ENCODE assay signal across 31 cellular contexts in the genomic region with DNA sequence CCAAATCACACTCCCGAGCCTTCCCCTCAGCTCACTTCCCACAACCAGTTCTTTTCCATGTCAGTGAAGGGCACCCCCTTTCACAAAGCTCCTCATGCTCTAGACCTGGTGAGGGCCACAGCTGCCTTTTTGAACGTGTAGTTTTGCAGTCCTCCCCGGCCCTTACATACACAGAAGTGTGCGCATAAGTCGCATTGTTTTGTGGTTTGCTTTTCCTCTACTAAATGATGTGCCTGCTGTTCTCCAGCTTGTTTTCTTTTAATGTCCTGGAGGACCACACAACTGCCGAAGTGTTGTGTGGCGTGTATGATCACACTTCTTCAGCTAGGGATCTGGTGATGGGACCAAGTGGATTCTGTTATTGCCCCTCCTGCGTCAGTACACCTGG. TPM values are rescaled to one million over a fixed set of nuclear protein-coding genes. Genes with fewer than 3 reads are reported as not detected.
DNase-seq lines count a peak whose midpoint lies in the region; ATAC-seq and TF ChIP-seq lines count a peak whose summit lies in the region.
"Had no signal": no experiment of that assay in that cellular context is flagged by ENCODE, and none has a peak within 500 bp of the region (broad histone marks: within the 10 kb centered on the region; RNA-seq: fewer than 3 reads in every experiment).

No MANE protein-coding gene starts in this region.

- H3K4me1 Mint-ChIP-seq in CD4-positive, CD25-positive, alpha-beta regulatory T cell = peaks cover 4 to 35% (median 19%) of the 10 kb centered on the region in 4 donors
- peaks cover 21% of the 10 kb centered on the region for H3K4me1 Mint-ChIP-seq in WTC11
- H3K4me1 Mint-ChIP-seq in natural killer cell treated with Interleukin-12 subunit alpha and Interleukin-12 subunit beta and Interleukin-15 and Interleukin-18, amount 100 ng/mL, for 72 hours (ENCODE audit: low read depth in 2 of 2) = peaks cover 28 to 37% of the 10 kb centered on the region in 2 donors

- POLR2A ChIA-PET in WTC11 (lab: Charles Lee) = interaction anchor here (0.6 kb wide), 1 partner anchor 444 kb away, joined by 3 read pairs; no protein-coding TSS in a partner anchor

- H3K27ac ChIP-seq in BLaER1 treated with 17β-estradiol and CSF1 and Interleukin-3, amounts not matched to agents 10 nM and 100 nM = no peak overlapping the region
- no peak overlapping the region for H3K27ac ChIP-seq in CD4-positive, CD25-positive, alpha-beta regulatory T cell (ENCODE audit: insufficient read depth, low read length, poor library complexity, severe bottlenecking)
- H3K27ac ChIP-seq: neutrophil, transverse colon had no signal

- no peak for TF ChIP-seq CTCF in WTC11 (IDR thresholded peaks at IDR 0.05)
- no peak for TF ChIP-seq CTCF in GM20000 (IDR thresholded peaks at IDR 0.05; ENCODE audit: extremely low read depth, missing control alignments)

- H3K9ac ChIP-seq in BLaER1 treated with 17β-estradiol and CSF1 and Interleukin-3, amounts not matched to agents 10 nM and 100 nM = peak overlapping the region in 10 of 11 experiments; percentile 5 to 65 (median 56); a peak in 17 of 22 replicates
- H3K9ac ChIP-seq: SK-N-SH had no signal

- peak overlapping the region; percentile 35 to 79 (median 68) for H3K4me2 ChIP-seq in BLaER1 treated with 17β-estradiol and CSF1 and Interleukin-3, amounts not matched to agents 10 nM and 100 nM
- H3K4me2 ChIP-seq: SK-N-SH had no signal

- H3K9me3 Mint-ChIP-seq in CD4-positive, CD25-positive, alpha-beta regulatory T cell = no peaks in the 10 kb centered on the region
- H3K9me3 Mint-ChIP-seq in WTC11 = no peaks in the 10 kb centered on the region
- no peaks in the 10 kb centered on the region for H3K9me3 Mint-ChIP-seq in natural killer cell treated with Interleukin-12 subunit alpha and Interleukin-12 subunit beta and Interleukin-15 and Interleukin-18, amount 100 ng/mL, for 72 hours
- H3K9me3 Mint-ChIP-seq: activated CD4-positive, alpha-beta memory T cell treated with anti-CD3 and anti-CD28 coated beads, Interleukin-2, amount 10 ng/mL, durations not matched to agents 7 days and 5 days; CD4-positive, alpha-beta T cell; dendritic cell treated with granulocyte-macrophage colony-stimulating factor and Interleukin-4, amounts not matched to agents 40 ng/mL and 50 ng/mL, for 4 days; T-helper 1 cell treated with Interleukin-12 subunit alpha and Interleukin-12 subunit beta and Interleukin-4 antibody, amounts not matched to agents 30 μg/mL and 1 μg/mL, for 36 hours had no signal

- H3K27ac Mint-ChIP-seq in CD4-positive, CD25-positive, alpha-beta regulatory T cell = peak overlapping the region; percentile 7 to 92 (median 20)
- H3K27ac Mint-ChIP-seq in WTC11 = peak overlapping the region; percentile 13; the same call in 1 of the 2 replicates
- peak overlapping the region; percentile 8 to 75 for H3K27ac Mint-ChIP-seq in natural killer cell treated with Interleukin-12 subunit alpha and Interleukin-12 subunit beta and Interleukin-15 and Interleukin-18, amount 100 ng/mL, for 72 hours
- H3K27ac Mint-ChIP-seq: activated CD4-positive, alpha-beta memory T cell treated with anti-CD3 and anti-CD28 coated beads, Interleukin-2, amount 10 ng/mL, durations not matched to agents 7 days and 5 days; CD4-positive, alpha-beta T cell; dendritic cell treated with granulocyte-macrophage colony-stimulating factor and Interleukin-4, amounts not matched to agents 40 ng/mL and 50 ng/mL, for 4 days; T-helper 1 cell treated with Interleukin-12 subunit alpha and Interleukin-12 subunit beta and Interleukin-4 antibody, amounts not matched to agents 30 μg/mL and 1 μg/mL, for 36 hours had no signal

- peaks cover 72 to 97% (median 84%) of the 10 kb centered on the region in 10 experiments for H3K4me1 ChIP-seq in BLaER1 treated with 17β-estradiol and CSF1 and Interleukin-3, amounts not matched to agents 10 nM and 100 nM
- peaks cover 19% of the 10 kb centered on the region for H3K4me1 ChIP-seq in CD4-positive, CD25-positive, alpha-beta regulatory T cell (ENCODE audit: control insufficient read depth, insufficient read depth, low read length, poor library complexity, severe bottlenecking)

- peaks cover 99 to 100% (median 100%) of the 10 kb centered on the region in 11 experiments for H4K20me1 ChIP-seq in BLaER1 treated with 17β-estradiol and CSF1 and Interleukin-3, amounts not matched to agents 10 nM and 100 nM

- peaks cover 86 to 94% (median 91%) of the 10 kb centered on the region in 11 experiments for H3K36me3 ChIP-seq in BLaER1 treated with 17β-estradiol and CSF1 and Interleukin-3, amounts not matched to agents 10 nM and 100 nM
- peaks cover 50% of the 10 kb centered on the region for H3K36me3 ChIP-seq in CD4-positive, CD25-positive, alpha-beta regulatory T cell (ENCODE audit: control insufficient read depth, insufficient read depth, low read length)
- peaks cover 68% of the 10 kb centered on the region for H3K36me3 ChIP-seq in MG63

- no peak for ATAC-seq in CD4-positive, CD25-positive, alpha-beta regulatory T cell (ENCODE audit: low read depth in 2 of 2)
- no peak for ATAC-seq in WTC11
- no peak for ATAC-seq in natural killer cell treated with Interleukin-12 subunit alpha and Interleukin-12 subunit beta and Interleukin-15 and Interleukin-18, amount 100 ng/mL, for 72 hours
- no peak for ATAC-seq in HG03045 (IDR thresholded peaks at IDR 0.05; ENCODE audit: unreplicated experiment)
- ATAC-seq: activated CD4-positive, CD25-positive, alpha-beta regulatory T cell treated with anti-CD3 and anti-CD28 coated beads, Interleukin-2, amount 50 U/mL, for 24 hours; PC-3; right cardiac atrium; Right ventricle myocardium inferior had no signal

- H3K9me3 ChIP-seq in BLaER1 treated with 17β-estradiol and CSF1 and Interleukin-3, amounts not matched to agents 10 nM and 100 nM (replicated peaks in 1 of 11) = no peaks in the 10 kb centered on the region
- no peaks in the 10 kb centered on the region for H3K9me3 ChIP-seq in CD4-positive, CD25-positive, alpha-beta regulatory T cell (ENCODE audit: control insufficient read depth in 2 of 2, low read length in 2 of 2)
- no peaks in the 10 kb centered on the region for H3K9me3 ChIP-seq in MG63
- H3K9me3 ChIP-seq: left ventricle myocardium inferior, SK-N-SH, transverse colon had no signal

- H3K36me3 Mint-ChIP-seq in CD4-positive, CD25-positive, alpha-beta regulatory T cell = peaks cover 10% of the 10 kb centered on the region
- peaks cover 43% of the 10 kb centered on the region for H3K36me3 Mint-ChIP-seq in WTC11
- peaks cover 6% of the 10 kb centered on the region for H3K36me3 Mint-ChIP-seq in natural killer cell treated with Interleukin-12 subunit alpha and Interleukin-12 subunit beta and Interleukin-15 and Interleukin-18, amount 100 ng/mL, for 72 hours

- H3K4me3 ChIP-seq in BLaER1 treated with 17β-estradiol and CSF1 and Interleukin-3, amounts not matched to agents 10 nM and 100 nM = no peak overlapping the region
- H3K4me3 ChIP-seq in CD4-positive, CD25-positive, alpha-beta regulatory T cell (ENCODE audit: low read depth, low read length) = no peak overlapping the region
- no peak overlapping the region for H3K4me3 ChIP-seq in MG63
- H3K4me3 ChIP-seq: left ventricle myocardium inferior, transverse colon had no signal

- no peaks in the 10 kb centered on the region for H3K27me3 ChIP-seq in BLaER1 treated with 17β-estradiol and CSF1 and Interleukin-3, amounts not matched to agents 10 nM and 100 nM
- no peaks in the 10 kb centered on the region for H3K27me3 ChIP-seq in CD4-positive, CD25-positive, alpha-beta regulatory T cell (ENCODE audit: control insufficient read depth, insufficient read depth, low read length)
- no peaks in the 10 kb centered on the region for H3K27me3 ChIP-seq in MG63
- H3K27me3 ChIP-seq: neutrophil, transverse colon had no signal

- H3K27me3 Mint-ChIP-seq in CD4-positive, CD25-positive, alpha-beta regulatory T cell = no peaks in the 10 kb centered on the region
- H3K27me3 Mint-ChIP-seq in WTC11 (ENCODE audit: low read depth) = no peaks in the 10 kb centered on the region
- no peaks in the 10 kb centered on the region for H3K27me3 Mint-ChIP-seq in natural killer cell treated with Interleukin-12 subunit alpha and Interleukin-12 subunit beta and Interleukin-15 and Interleukin-18, amount 100 ng/mL, for 72 hours
- H3K27me3 Mint-ChIP-seq: activated CD4-positive, alpha-beta memory T cell treated with anti-CD3 and anti-CD28 coated beads, Interleukin-2, amount 10 ng/mL, durations not matched to agents 7 days and 5 days; CD4-positive, alpha-beta T cell; dendritic cell treated with granulocyte-macrophage colony-stimulating factor and Interleukin-4, amounts not matched to agents 40 ng/mL and 50 ng/mL, for 4 days had no signal

- CTCF ChIA-PET in WTC11 (lab: Charles Lee) = interaction anchor here (0.9 to 2.2 kb wide), 6 partner anchors 10 to 180 kb away, joined by 3 to 11 read pairs (median 4); no protein-coding TSS in a partner anchor

- H3K4me3 Mint-ChIP-seq in CD4-positive, CD25-positive, alpha-beta regulatory T cell = peak overlapping the region in 1 of 4 donors; percentile 52
- H3K4me3 Mint-ChIP-seq in WTC11 = no peak overlapping the region
- no peak overlapping the region for H3K4me3 Mint-ChIP-seq in natural killer cell treated with Interleukin-12 subunit alpha and Interleukin-12 subunit beta and Interleukin-15 and Interleukin-18, amount 100 ng/mL, for 72 hours
- H3K4me3 Mint-ChIP-seq: activated CD4-positive, alpha-beta memory T cell treated with anti-CD3 and anti-CD28 coated beads, Interleukin-2, amount 10 ng/mL, durations not matched to agents 7 days and 5 days; CD4-positive, alpha-beta T cell; dendritic cell treated with granulocyte-macrophage colony-stimulating factor and Interleukin-4, amounts not matched to agents 40 ng/mL and 50 ng/mL, for 4 days; T-helper 1 cell treated with Interleukin-12 subunit alpha and Interleukin-12 subunit beta and Interleukin-4 antibody, amounts not matched to agents 30 μg/mL and 1 μg/mL, for 36 hours had no signal

- no peak for DNase-seq in CD4-positive, CD25-positive, alpha-beta regulatory T cell
- DNase-seq in WTC11 (ENCODE audit: low spot score) (no peak), MG63 (no peak), GM20000 (ENCODE audit: low spot score) (no peak)
- no peak for DNase-seq in natural killer cell treated with Interleukin-12 subunit alpha and Interleukin-12 subunit beta and Interleukin-15 and Interleukin-18, amount 100 ng/mL, for 72 hours (ENCODE audit: low spot score)
- DNase-seq: activated CD4-positive, alpha-beta memory T cell treated with anti-CD3 and anti-CD28 coated beads, Interleukin-2, amount 10 ng/mL, durations not matched to agents 7 days and 5 days; activated gamma-delta T cell treated with Interleukin-2 at 50 U/mL for 16 hours; CD4-positive, alpha-beta T cell; DMS 273 treated with DMSO at 0.1 percent for 48 hours; glutamatergic neuron; left ventricle myocardium inferior; mesendoderm; NCI-H1105; NCI-H187 treated with DMSO at 0.1 percent for 48 hours; NCI-H526; PC-3; SK-N-SH; stimulated activated CD4-positive, alpha-beta T cell treated with anti-CD3 and anti-CD28 coated beads, Interleukin-12 subunit alpha, Interleukin-12 subunit beta, amount 100 ng/mL, for 4 hours; stimulated activated CD4-positive, alpha-beta T cell treated with anti-CD3 and anti-CD28 coated beads, Interleukin-2, amount 100 ng/mL, for 48 hours; transverse colon had no signal

RNA-seq across cellular contexts. Expression of gene C15orf39, which starts 7.6 kb away (rescaled TPM):
- total RNA-seq in CD4-positive, CD25-positive, alpha-beta regulatory T cell = 19.5 TPM
- 1 to 10 TPM; 1.2 to 2.3 (median 1.8) TPM for polyA plus RNA-seq in CD4-positive, CD25-positive, alpha-beta regulatory T cell
- 39.9 to 52.8 TPM (median 41.6 TPM) in 3 replicates for total RNA-seq in WTC11 (2021)
- 10 to 100 TPM; 26.8 to 30.3 TPM for total RNA-seq in natural killer cell treated with Interleukin-12 subunit alpha and Interleukin-12 subunit beta and Interleukin-15 and Interleukin-18, amount 100 ng/mL, for 72 hours
- total RNA-seq in MG63 (2014; rRNA removed; shearing (Covaris generic); ENCODE audit: low replicate concordance) = 1.8 and 2.8 TPM in 2 replicates

RNA-seq across cellular contexts. Expression of gene GOLGA6C, which starts 48.9 kb away (rescaled TPM):
- not detected for total RNA-seq in CD4-positive, CD25-positive, alpha-beta regulatory T cell
- polyA plus RNA-seq in CD4-positive, CD25-positive, alpha-beta regulatory T cell = not detected
- total RNA-seq in WTC11 (2021) = 0.52 to 0.60 TPM (median 0.55 TPM) in 3 replicates
- under 1 TPM in 1 of 2 donors, not detected in 1; 0.21 TPM for total RNA-seq in natural killer cell treated with Interleukin-12 subunit alpha and Interleukin-12 subunit beta and Interleukin-15 and Interleukin-18, amount 100 ng/mL, for 72 hours
- total RNA-seq in MG63 (2014; rRNA removed; shearing (Covaris generic); ENCODE audit: low replicate concordance) = 0.22 TPM in 1 of 2 replicates, not detected in the other
- total RNA-seq: activated CD4-positive, alpha-beta memory T cell treated with anti-CD3 and anti-CD28 coated beads, Interleukin-2, amount 10 ng/mL, durations not matched to agents 7 days and 5 days; CD4-positive, alpha-beta T cell; H4; HT1080; left ventricle myocardium inferior; PC-3; right cardiac atrium; Right ventricle myocardium inferior; transverse colon had no signal
- polyA plus RNA-seq: esophagus, right cardiac atrium, SK-N-SH had no signal
